Comparison of ENCODE assay signal across 1 cellular context in genomic region chr3:32551087-32551486, GRCh38.
TF ChIP-seq lines count a peak whose summit lies in the region.

No MANE protein-coding gene starts in this region.

TF ChIP-seq in H1, 55 proteins besides CTCF, POLR2A, EP300 and RAD21:
- TF ChIP-seq TAF1 (IDR thresholded peaks at IDR 0.05; ENCODE audit: low read depth, low read length) (no peak), CHD7 (IDR thresholded peaks at IDR 0.05; ENCODE audit: insufficient replicate concordance, low read length) (no peak), POLR2AphosphoS5 (IDR thresholded peaks at IDR 0.05; ENCODE audit: low read depth, low read length) (no peak), PHF8 (conservative IDR thresholded peaks at IDR 0.05; ENCODE audit: low read depth, low read length) (no peak), CEBPB (IDR thresholded peaks at IDR 0.05; ENCODE audit: low read depth, low read length) (no peak), EZH2 (IDR thresholded peaks at IDR 0.05; ENCODE audit: low read depth, low read length, severe bottlenecking) (no peak), BACH1 (IDR thresholded peaks at IDR 0.05; ENCODE audit: low read length) (no peak), RXRA (IDR thresholded peaks at IDR 0.05; ENCODE audit: insufficient read depth, low read depth, low read length) (no peak), YY1 (IDR thresholded peaks at IDR 0.05; ENCODE audit: low read depth, low read length) (no peak), HDAC2 (IDR thresholded peaks at IDR 0.05; ENCODE audit: borderline replicate concordance in 1 of 2, low read depth in 2 of 2, low read length in 2 of 2) (no peak), SIN3A (conservative IDR thresholded peaks at IDR 0.05 in 1 of 2, IDR thresholded peaks at IDR 0.05 in 1 of 2; ENCODE audit: low read depth in 1 of 2, low read length in 2 of 2) (no peak), FOSL1 (IDR thresholded peaks at IDR 0.05; ENCODE audit: insufficient read depth, low read depth, low read length) (no peak), NRF1 (IDR thresholded peaks at IDR 0.05; ENCODE audit: low read depth, low read length) (no peak), BCL11A (IDR thresholded peaks at IDR 0.05; ENCODE audit: low read depth in 2 of 2, low read length in 2 of 2) (no peak), KDM5A (IDR thresholded peaks at IDR 0.05; ENCODE audit: low read length) (no peak), CTBP2 (IDR thresholded peaks at IDR 0.05; ENCODE audit: borderline replicate concordance, insufficient read depth, insufficient read length, low read length) (no peak)
- TF ChIP-seq, protein P1, sequence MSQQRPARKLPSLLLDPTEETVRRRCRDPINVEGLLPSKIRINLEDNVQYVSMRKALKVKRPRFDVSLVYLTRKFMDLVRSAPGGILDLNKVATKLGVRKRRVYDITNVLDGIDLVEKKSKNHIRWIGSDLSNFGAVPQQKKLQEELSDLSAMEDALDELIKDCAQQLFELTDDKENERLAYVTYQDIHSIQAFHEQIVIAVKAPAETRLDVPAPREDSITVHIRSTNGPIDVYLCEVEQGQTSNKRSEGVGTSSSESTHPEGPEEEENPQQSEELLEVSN (IDR thresholded peaks at IDR 0.05): no peak
TF ChIP-seq in H1: peak in this region for 0.
